ENCODE assay signal across 15 cellular contexts in the genomic region with DNA sequence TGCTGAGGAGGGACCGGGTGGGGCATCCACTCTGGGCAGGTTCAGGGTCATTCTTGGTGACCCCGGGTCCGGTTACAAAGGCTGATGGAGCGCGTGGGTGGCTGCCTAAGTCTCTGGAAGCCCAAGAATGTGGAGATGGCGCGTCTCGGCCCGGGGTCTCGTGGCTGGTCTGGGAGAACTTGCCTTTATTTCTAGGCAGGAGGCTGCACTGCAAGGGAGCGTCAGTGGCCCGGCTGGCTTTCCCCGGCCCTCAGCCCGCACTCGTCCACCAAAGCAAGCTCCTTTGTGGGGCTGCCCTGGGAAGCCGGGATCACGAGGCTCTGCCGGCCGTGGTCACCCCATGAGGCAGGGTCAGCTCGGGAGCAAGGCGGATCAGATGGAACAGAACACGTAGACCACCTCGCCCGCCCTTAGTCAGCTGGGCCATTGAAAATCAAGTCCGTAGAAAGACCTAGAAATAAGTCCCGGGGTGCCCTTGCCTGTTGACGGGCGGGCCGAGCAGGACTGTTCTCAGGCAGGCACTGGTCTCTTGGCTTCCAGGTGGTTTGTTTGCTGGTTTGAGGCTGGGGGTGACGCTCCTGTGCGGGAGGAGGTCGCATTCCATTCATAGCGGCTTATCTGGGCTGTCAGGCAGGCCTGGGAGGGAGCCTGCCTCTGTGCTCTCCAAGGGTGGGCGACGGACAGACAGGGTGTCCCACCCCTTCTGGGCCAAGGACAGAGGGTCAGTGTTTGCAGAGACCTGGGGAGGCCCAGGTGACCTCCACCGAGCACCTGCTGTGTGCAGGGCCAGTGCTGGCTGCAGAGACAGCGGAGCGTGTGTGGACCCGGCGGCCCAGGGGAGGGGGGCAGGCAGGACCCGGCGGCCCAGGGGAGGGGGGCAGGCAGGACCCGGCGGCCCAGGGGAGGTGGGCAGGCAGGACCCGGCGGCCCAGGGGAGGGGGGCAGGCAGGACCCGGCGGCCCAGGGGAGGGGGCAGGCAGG. TPM values are rescaled to one million over a fixed set of nuclear protein-coding genes. Genes with fewer than 3 reads are reported as not detected.
A peak's percentile ranks its signal among the peaks of the same experiment; 100 is the strongest.
DNase-seq lines count a peak whose midpoint lies in the region; ATAC-seq and TF ChIP-seq lines count a peak whose summit lies in the region.
"Had no signal": no experiment of that assay in that cellular context is flagged by ENCODE, and none has a peak within 500 bp of the region (broad histone marks: within the 10 kb centered on the region; RNA-seq: fewer than 3 reads in every experiment).

No MANE protein-coding gene starts in this region.

- ATAC-seq in heart left ventricle = no peak

- H3K4me3 ChIP-seq in right atrium auricular region (no peak overlapping the region), heart left ventricle (no peak overlapping the region), coronary artery (peak overlapping the region; percentile 50), mesodermal cell (ENCODE audit: extremely low read depth, insufficient read depth, low read length, poor library complexity, severe bottlenecking) (peak overlapping the region; percentile 2), vagina (no peak overlapping the region)
- H3K4me3 ChIP-seq: PC-9 had no signal

- intact Hi-C loops in heart left ventricle (cut with DNase I) = loop anchor here in 6 of 10 donors (5.0 to 10.0 kb wide), 4 partner anchors 39 to 486 kb away; a partner anchor contains a TSS
- intact Hi-C loops in vagina (cut with DNase I) = no loop called here

- H3K9me3 ChIP-seq in right atrium auricular region (no peaks in the 10 kb centered on the region), heart left ventricle (no peaks in the 10 kb centered on the region), mesodermal cell (ENCODE audit: control insufficient read depth, low read length) (no peaks in the 10 kb centered on the region), vagina (no peaks in the 10 kb centered on the region)

- TF ChIP-seq POLR2A in heart left ventricle (IDR thresholded peaks at IDR 0.05) = no peak
- TF ChIP-seq POLR2A in vagina (IDR thresholded peaks at IDR 0.05) = no peak

- WGBS in heart left ventricle, 4 donors = 61 to 73% (median 69%) methylated on average over 25 to 48 of the region's 48 CpGs
- WGBS in mesodermal cell (ENCODE audit: insufficient coverage in 2 of 2), 2 experiments = 23 to 30% methylated on average over 29 to 36 of the region's 48 CpGs

- H3K27ac ChIP-seq in right atrium auricular region (peak overlapping the region; percentile 1 to 64), heart left ventricle (peak overlapping the region in 2 of 12 donors; percentile 37 to 70), coronary artery (peak overlapping the region; percentile 73 to 88), mesodermal cell (ENCODE audit: low read depth, low read length, severe bottlenecking) (peak overlapping the region; percentile 100), vagina (peak overlapping the region; percentile 82)
- H3K27ac ChIP-seq: PC-9 had no signal

- TF ChIP-seq CTCF in right atrium auricular region (IDR thresholded peaks at IDR 0.05) = no peak
- no peak for TF ChIP-seq CTCF in heart left ventricle (IDR thresholded peaks at IDR 0.05)
- no peak for TF ChIP-seq CTCF in coronary artery (IDR thresholded peaks at IDR 0.05)
- no peak for TF ChIP-seq CTCF in vagina (IDR thresholded peaks at IDR 0.05)

- H3K36me3 ChIP-seq in right atrium auricular region (no peaks in the 10 kb centered on the region), heart left ventricle (no peaks in the 10 kb centered on the region), mesodermal cell (ENCODE audit: control insufficient read depth, insufficient read depth, low read length) (peaks cover 19% of the 10 kb centered on the region), vagina (no peaks in the 10 kb centered on the region)

- DNase-seq in right atrium auricular region (ENCODE audit: low spot score) (no peak), heart left ventricle (no peak), coronary artery (ENCODE audit: low spot score) (no peak), vagina (ENCODE audit: extremely low spot score in 2 of 2) (no peak), COLO829 (ENCODE audit: low spot score) (no peak), SW 1271 (lab: John Stamatoyannopoulos, UW) (no peak)
- DNase-seq in effector CD8-positive, alpha-beta T cell (lab: John Stamatoyannopoulos, UW) = no peak
- DNase-seq: activated gamma-delta T cell treated with Interleukin-2 at 50 U/mL for 16 hours, immature natural killer cell, MM.1S, naive B cell, NCI-H2227 treated with DMSO at 0.1 percent for 48 hours, PC-9, small intestine had no signal

- H3K4me1 ChIP-seq in right atrium auricular region = peaks cover 0 to 71% of the 10 kb centered on the region in 2 donors
- peaks cover 0 to 58% (median 30%) of the 10 kb centered on the region in 12 donors for H3K4me1 ChIP-seq in heart left ventricle
- H3K4me1 ChIP-seq in mesodermal cell (ENCODE audit: control insufficient read depth, insufficient read depth, low read length, poor library complexity, severe bottlenecking) = peaks cover 63% of the 10 kb centered on the region
- peaks cover 83% of the 10 kb centered on the region for H3K4me1 ChIP-seq in vagina

- H3K27me3 ChIP-seq in right atrium auricular region (no peaks in the 10 kb centered on the region), heart left ventricle (no peaks in the 10 kb centered on the region), vagina (no peaks in the 10 kb centered on the region)

RNA-seq across cellular contexts. Expression of a gene that starts 25.8 kb away (rescaled TPM):
- total RNA-seq in right atrium auricular region (100 to 1,000 TPM; 117 to 134 TPM), heart left ventricle (100 to 1,000 TPM in 2 of 9 donors, 10 to 100 TPM in 7; 31.7 to 109 (median 59.0) TPM), vagina (86.7 TPM)
- 10 to 100 TPM; 38.9 to 65.6 TPM for polyA plus RNA-seq in heart left ventricle
- polyA plus RNA-seq in mesodermal cell (2013, experiment 1 of 2) = 343 TPM
- polyA plus RNA-seq in mesodermal cell (2013, experiment 2 of 2) = 309 TPM

Comparison
In these comparisons a context has a peak if more than half of its experiments do, and no peak if none do; other contexts are left out.
1. H3K4me3 ChIP-seq: peak in coronary artery (single experiment) and mesodermal cell (single experiment); none in right atrium auricular region (0 of 2), heart left ventricle (0 of 12) and vagina (0 of 2).